ENCODE assay signal across 26 cellular contexts in genomic region chr14:23162005-23162404, GRCh38. TPM values are rescaled to one million over a fixed set of nuclear protein-coding genes. Genes with fewer than 3 reads are reported as not detected.
DNase-seq lines count a peak whose midpoint lies in the region; ATAC-seq and TF ChIP-seq lines count a peak whose summit lies in the region.
"Had no signal": no experiment of that assay in that cellular context is flagged by ENCODE, and none has a peak within 500 bp of the region (broad histone marks: within the 10 kb centered on the region; RNA-seq: fewer than 3 reads in every experiment).

No MANE protein-coding gene starts in this region.

- H3K27ac ChIP-seq in mucosa of rectum (ENCODE audit: low read depth in 2 of 2, low read length in 2 of 2): peak overlapping the region; percentile 17 to 56
- H3K27ac ChIP-seq in transverse colon: peak overlapping the region; percentile 12 to 42 (median 22)
- H3K27ac ChIP-seq: BLaER1, KMS-11, SJSA1 had no signal

- in situ Hi-C loops in transverse colon (cut with MboI; ENCODE audit: low pct_ligation_motif_present in 1 of 4, low pct_unique_long_range_greater_than_20kb in 1 of 4, low sequenced_read_pairs in 3 of 4): no loop called here

- H3K27ac Mint-ChIP-seq in activated naive CD4-positive, alpha-beta T cell treated with anti-CD3 and anti-CD28 coated beads, Interleukin-2, amount 50 U/mL, for 24 hours: peak overlapping the region; percentile 94
- H3K27ac Mint-ChIP-seq in activated naive CD4-positive, alpha-beta T cell treated with anti-CD3 and anti-CD28 coated beads, Interleukin-2, amount 50 U/mL, for 72 hours: no peak overlapping the region
- H3K27ac Mint-ChIP-seq in brain: peak overlapping the region in 4 of 5 experiments; percentile 22 to 75 (median 50)
- H3K27ac Mint-ChIP-seq: activated CD4-positive, alpha-beta T cell treated with anti-CD3 and anti-CD28 coated beads, Interleukin-2, amount 10 ng/mL, durations not matched to agents 24 days and 14 days had no signal

- H3K9me3 ChIP-seq in mucosa of rectum (ENCODE audit: control insufficient read depth in 2 of 2, low read length in 2 of 2): no peaks in the 10 kb centered on the region
- H3K9me3 ChIP-seq in transverse colon: no peaks in the 10 kb centered on the region
- H3K9me3 ChIP-seq: BLaER1, HAP-1, SJSA1, tibial nerve had no signal

- DNase-seq in activated naive CD4-positive, alpha-beta T cell treated with anti-CD3 and anti-CD28 coated beads, Interleukin-2, amount 50 U/mL, for 72 hours (ENCODE audit: low spot score in 2 of 2): no peak
- DNase-seq in transverse colon (peak; percentile 40), DMS114 treated with DMSO at 0.1 percent for 48 hours (lab: John Stamatoyannopoulos, UW; ENCODE audit: unreplicated experiment) (no peak), COLO668 (lab: John Stamatoyannopoulos, UW; ENCODE audit: unreplicated experiment) (no peak)
- DNase-seq: activated CD4-positive, alpha-beta T cell treated with anti-CD3 and anti-CD28 coated beads, Interleukin-2, amount 10 ng/mL, durations not matched to agents 24 days and 14 days; activated gamma-delta T cell treated with Interleukin-2 at 50 U/mL for 16 hours; amygdala; dermis blood vessel endothelial cell; left ventricle myocardium superior; midbrain; NCI-H1436 treated with DMSO at 0.1 percent for 48 hours; NCI-H510A treated with DMSO at 0.1 percent for 48 hours; stimulated activated CD4-positive, alpha-beta T cell treated with anti-CD3 and anti-CD28 coated beads, Interleukin-4, amount 100 ng/mL, for 24 hours had no signal

- no peak for TF ChIP-seq POLR2A in transverse colon (IDR thresholded peaks at IDR 0.05)
- no peak for TF ChIP-seq POLR2A in GM18505 (IDR thresholded peaks at IDR 0.05; ENCODE audit: borderline replicate concordance, extremely low read depth, insufficient read depth, insufficient read length)

- H3K4me3 ChIP-seq in mucosa of rectum (ENCODE audit: low read length in 2 of 2) (no peak overlapping the region), transverse colon (no peak overlapping the region)
- H3K4me3 ChIP-seq: BLaER1, HAP-1, hepatocyte, SJSA1, tibial nerve had no signal

- no peak for TF ChIP-seq CTCF in brain (conservative IDR thresholded peaks at IDR 0.05)
- TF ChIP-seq CTCF in transverse colon (IDR thresholded peaks at IDR 0.05): no peak

- 38 to 40% methylated on average over 4 to 5 of the region's 5 CpGs for WGBS in transverse colon (ENCODE audit: low coverage in 1 of 2), 2 donors

- ATAC-seq in activated naive CD4-positive, alpha-beta T cell treated with anti-CD3 and anti-CD28 coated beads, Interleukin-2, amount 50 U/mL, for 72 hours: no peak
- ATAC-seq in GM18505 (IDR thresholded peaks at IDR 0.05; ENCODE audit: unreplicated experiment): no peak

- H3K27me3 Mint-ChIP-seq in activated naive CD4-positive, alpha-beta T cell treated with anti-CD3 and anti-CD28 coated beads, Interleukin-2, amount 50 U/mL, for 24 hours: no peaks in the 10 kb centered on the region
- H3K27me3 Mint-ChIP-seq in brain: peaks cover 15% of the 10 kb centered on the region
- H3K27me3 Mint-ChIP-seq: stimulated activated naive CD8-positive, alpha-beta T cell treated with anti-CD3 and anti-CD28 coated beads, Interleukin-15, Interleukin-2, amounts not matched to agents 100 ng/mL and 50 ng/mL, for 24 hours had no signal

- H3K4me1 ChIP-seq in mucosa of rectum (ENCODE audit: control insufficient read depth in 2 of 2, insufficient read depth in 2 of 2, low read length in 2 of 2) (peaks cover 12 to 24% of the 10 kb centered on the region in 2 donors), transverse colon (peaks cover 4 to 27% (median 17%) of the 10 kb centered on the region in 4 donors)
- H3K4me1 ChIP-seq: BLaER1, SJSA1 had no signal

- no peak for TF ChIP-seq EP300 in transverse colon (IDR thresholded peaks at IDR 0.05; ENCODE audit: low read depth)

- no peak overlapping the region for H3K9ac ChIP-seq in mucosa of rectum (ENCODE audit: low read depth in 1 of 2, low read length in 2 of 2)
- H3K9ac ChIP-seq: BLaER1, KMS-11 had no signal

- H3K27me3 ChIP-seq in mucosa of rectum (ENCODE audit: control insufficient read depth in 2 of 2, insufficient read depth in 2 of 2, low read length in 2 of 2): no peaks in the 10 kb centered on the region
- no peaks in the 10 kb centered on the region for H3K27me3 ChIP-seq in transverse colon
- H3K27me3 ChIP-seq: BLaER1, hepatocyte, SJSA1, tibial nerve had no signal

- peak overlapping the region; percentile 57 for H3K4me3 Mint-ChIP-seq in activated naive CD4-positive, alpha-beta T cell treated with anti-CD3 and anti-CD28 coated beads, Interleukin-2, amount 50 U/mL, for 24 hours
- no peak overlapping the region for H3K4me3 Mint-ChIP-seq in brain
- H3K4me3 Mint-ChIP-seq: activated CD4-positive, alpha-beta T cell treated with anti-CD3 and anti-CD28 coated beads, Interleukin-2, amount 10 ng/mL, durations not matched to agents 24 days and 14 days; stimulated activated naive CD8-positive, alpha-beta T cell treated with anti-CD3 and anti-CD28 coated beads, Interleukin-15, Interleukin-2, amounts not matched to agents 100 ng/mL and 50 ng/mL, for 24 hours had no signal

- intact Hi-C loops in transverse colon (cut with DNase I; ENCODE audit: low total_unique reads): no loop called here

- peaks cover 4 to 7% of the 10 kb centered on the region in 2 donors for H3K36me3 ChIP-seq in mucosa of rectum (ENCODE audit: control insufficient read depth in 2 of 2, insufficient read depth in 2 of 2, low read length in 2 of 2)
- H3K36me3 ChIP-seq in transverse colon: no peaks in the 10 kb centered on the region
- H3K36me3 ChIP-seq: BLaER1, HAP-1, SJSA1, tibial nerve had no signal

- H3K9me3 Mint-ChIP-seq in activated naive CD4-positive, alpha-beta T cell treated with anti-CD3 and anti-CD28 coated beads, Interleukin-2, amount 50 U/mL, for 24 hours: no peaks in the 10 kb centered on the region
- no peaks in the 10 kb centered on the region for H3K9me3 Mint-ChIP-seq in activated naive CD4-positive, alpha-beta T cell treated with anti-CD3 and anti-CD28 coated beads, Interleukin-2, amount 50 U/mL, for 72 hours
- no peaks in the 10 kb centered on the region for H3K9me3 Mint-ChIP-seq in brain
- H3K9me3 Mint-ChIP-seq: activated CD4-positive, alpha-beta T cell treated with anti-CD3 and anti-CD28 coated beads, Interleukin-2, amount 10 ng/mL, durations not matched to agents 24 days and 14 days; stimulated activated naive CD8-positive, alpha-beta T cell treated with anti-CD3 and anti-CD28 coated beads, Interleukin-15, Interleukin-2, amounts not matched to agents 100 ng/mL and 50 ng/mL, for 24 hours had no signal

- no peaks in the 10 kb centered on the region for H3K36me3 Mint-ChIP-seq in activated naive CD4-positive, alpha-beta T cell treated with anti-CD3 and anti-CD28 coated beads, Interleukin-2, amount 50 U/mL, for 24 hours
- no peaks in the 10 kb centered on the region for H3K36me3 Mint-ChIP-seq in activated naive CD4-positive, alpha-beta T cell treated with anti-CD3 and anti-CD28 coated beads, Interleukin-2, amount 50 U/mL, for 72 hours
- H3K36me3 Mint-ChIP-seq in brain: peaks cover 5% of the 10 kb centered on the region

- H3K4me1 Mint-ChIP-seq in activated naive CD4-positive, alpha-beta T cell treated with anti-CD3 and anti-CD28 coated beads, Interleukin-2, amount 50 U/mL, for 24 hours: peaks cover 41% of the 10 kb centered on the region
- H3K4me1 Mint-ChIP-seq in brain: peaks cover 36% of the 10 kb centered on the region

RNA-seq across cellular contexts. Expression of gene SLC7A8, which starts 21.5 kb away (rescaled TPM):
- 1 to 10 TPM; 1.2 to 1.9 TPM for total RNA-seq in activated naive CD4-positive, alpha-beta T cell treated with anti-CD3 and anti-CD28 coated beads, Interleukin-2, amount 50 U/mL, for 72 hours
- polyA plus RNA-seq in brain (ENCODE audit: insufficient read depth, low read depth, low replicate concordance): 7.0 TPM
- 10 to 100 TPM in 3 of 4 donors, 1 to 10 TPM in 1; 5.2 to 29.1 (median 14.2) TPM for total RNA-seq in transverse colon
- total RNA-seq: activated CD4-positive, alpha-beta T cell treated with anti-CD3 and anti-CD28 coated beads, Interleukin-2, amount 10 ng/mL, durations not matched to agents 24 days and 14 days; dermis blood vessel endothelial cell had no signal

RNA-seq across cellular contexts. Expression of gene CEBPE, which starts 43.0 kb away (rescaled TPM):
- total RNA-seq in activated naive CD4-positive, alpha-beta T cell treated with anti-CD3 and anti-CD28 coated beads, Interleukin-2, amount 50 U/mL, for 72 hours: under 1 TPM; 0.34 to 0.41 TPM
- not detected for polyA plus RNA-seq in brain (ENCODE audit: insufficient read depth, low read depth, low replicate concordance)
- total RNA-seq in transverse colon: not detected
- total RNA-seq: A673, dermis blood vessel endothelial cell, hepatocyte, left ventricle myocardium superior, SJSA1, tibial nerve had no signal
- polyA plus RNA-seq: hepatocyte had no signal

RNA-seq across cellular contexts. Expression of gene CIROP, which starts 57.2 kb away (rescaled TPM):
- not detected for total RNA-seq in activated naive CD4-positive, alpha-beta T cell treated with anti-CD3 and anti-CD28 coated beads, Interleukin-2, amount 50 U/mL, for 72 hours
- not detected for polyA plus RNA-seq in brain (ENCODE audit: insufficient read depth, low read depth, low replicate concordance)
- not detected for total RNA-seq in transverse colon
- total RNA-seq: A673; activated CD4-positive, alpha-beta T cell treated with anti-CD3 and anti-CD28 coated beads, Interleukin-2, amount 10 ng/mL, durations not matched to agents 24 days and 14 days; dermis blood vessel endothelial cell; hepatocyte; left ventricle myocardium superior; SJSA1; T-helper 2 cell treated with Interferon-gamma antibody and Interleukin-4, amounts not matched to agents 100 ng/mL and 5 ng/mL, for 36 hours; tibial nerve had no signal
- polyA plus RNA-seq: hepatocyte had no signal

Comparison
In these comparisons a context has a peak if more than half of its experiments do, and no peak if none do; other contexts are left out.
1. H3K27ac Mint-ChIP-seq: peak in activated naive CD4-positive, alpha-beta T cell treated with anti-CD3 and anti-CD28 coated beads, Interleukin-2, amount 50 U/mL, for 24 hours (single experiment) and brain (4 of 5); none in activated naive CD4-positive, alpha-beta T cell treated with anti-CD3 and anti-CD28 coated beads, Interleukin-2, amount 50 U/mL, for 72 hours (0 of 2).